Comparison of ENCODE assay signal across 16 cellular contexts in the genomic region with DNA sequence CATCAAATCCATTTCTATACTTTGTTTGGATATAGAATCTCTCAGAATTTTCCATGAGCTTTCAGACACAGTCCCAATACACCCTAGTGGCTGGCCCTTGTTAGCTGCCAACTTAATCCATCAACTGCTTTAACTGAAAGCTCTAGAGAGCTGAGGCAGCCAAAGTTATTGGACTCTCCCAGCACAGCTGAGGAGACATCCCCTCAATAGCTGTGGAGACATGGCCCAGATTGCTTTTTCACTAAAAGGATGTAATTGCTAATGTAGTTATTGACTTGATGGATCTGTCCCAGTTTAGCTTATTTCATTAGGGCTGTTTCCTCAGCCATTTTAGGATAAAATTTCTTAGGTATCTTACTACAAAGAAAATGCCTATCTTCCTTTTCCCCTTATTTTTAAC.
DNase-seq lines count a peak whose midpoint lies in the region; ATAC-seq and TF ChIP-seq lines count a peak whose summit lies in the region.
"Had no signal": no experiment of that assay in that cellular context is flagged by ENCODE, and none has a peak within 500 bp of the region (broad histone marks: within the 10 kb centered on the region; RNA-seq: fewer than 3 reads in every experiment).

No MANE protein-coding gene starts in this region.

- H3K4me3 Mint-ChIP-seq in glutamatergic neuron (ENCODE audit: unreplicated experiment), result no peak overlapping the region
- H3K4me3 Mint-ChIP-seq: CD8-positive, alpha-beta T cell; GM23338 had no signal

- peaks cover 11% of the 10 kb centered on the region for H3K4me1 Mint-ChIP-seq in glutamatergic neuron (ENCODE audit: low read depth, unreplicated experiment)

- TF ChIP-seq CTCF in glutamatergic neuron (IDR thresholded peaks at IDR 0.05; ENCODE audit: partially characterized antibody, unreplicated experiment), result no peak

- ATAC-seq in GM21717 (IDR thresholded peaks at IDR 0.05; ENCODE audit: unreplicated experiment), result no peak
- ATAC-seq: A549; CD8-positive, alpha-beta T cell; GM12878; GM23338; K562 had no signal

- H3K36me3 Mint-ChIP-seq in glutamatergic neuron (ENCODE audit: unreplicated experiment), result no peaks in the 10 kb centered on the region
- H3K36me3 Mint-ChIP-seq: CD8-positive, alpha-beta T cell had no signal

- DNase-seq in NCI-H82 (lab: John Stamatoyannopoulos, UW), result peak; percentile 23
- DNase-seq in NCI-H82 treated with DMSO at 0.1 percent for 48 hours (lab: John Stamatoyannopoulos, UW; ENCODE audit: unreplicated experiment), result no peak
- DNase-seq in NCI-H446 treated with DMSO at 0.1 percent for 48 hours (lab: John Stamatoyannopoulos, UW), result peak; percentile 26
- no peak for DNase-seq in glutamatergic neuron
- no peak for DNase-seq in NCI-H2029 treated with DMSO at 0.1 percent for 48 hours (lab: John Stamatoyannopoulos, UW)
- no peak for DNase-seq in effector CD8-positive, alpha-beta T cell (lab: John Stamatoyannopoulos, UW)
- DNase-seq: Calu3; CD8-positive, alpha-beta T cell; DMS79 treated with DMSO at 0.1 percent for 48 hours; H7; IMR-90 had no signal

- no peaks in the 10 kb centered on the region for H3K27me3 Mint-ChIP-seq in glutamatergic neuron (ENCODE audit: unreplicated experiment)

- H3K9me3 Mint-ChIP-seq in glutamatergic neuron (ENCODE audit: unreplicated experiment), result no peaks in the 10 kb centered on the region
- H3K9me3 Mint-ChIP-seq: CD8-positive, alpha-beta T cell; GM23338 had no signal

- peak overlapping the region; percentile 74 for H3K27ac Mint-ChIP-seq in glutamatergic neuron (ENCODE audit: unreplicated experiment)
- H3K27ac Mint-ChIP-seq: CD8-positive, alpha-beta T cell; GM23338 had no signal

Comparison
In these comparisons a context has a peak if more than half of its experiments do, and no peak if none do; other contexts are left out.
1. DNase-seq: peak in NCI-H82 (single experiment) and NCI-H446 treated with DMSO at 0.1 percent for 48 hours (single experiment); none in NCI-H82 treated with DMSO at 0.1 percent for 48 hours (single experiment), glutamatergic neuron (single experiment), NCI-H2029 treated with DMSO at 0.1 percent for 48 hours (single experiment) and effector CD8-positive, alpha-beta T cell (single experiment).